Comparison of ENCODE assay signal across 10 cellular contexts in genomic region chr7:65390588-65390987, GRCh38. TPM values are rescaled to one million over a fixed set of nuclear protein-coding genes. Genes with fewer than 3 reads are reported as not detected.
DNase-seq lines count a peak whose midpoint lies in the region; ATAC-seq and TF ChIP-seq lines count a peak whose summit lies in the region.
"Had no signal": no experiment of that assay in that cellular context is flagged by ENCODE, and none has a peak within 500 bp of the region (broad histone marks: within the 10 kb centered on the region; RNA-seq: fewer than 3 reads in every experiment).

No MANE protein-coding gene starts in this region.

- no peak overlapping the region for H3K4me2 ChIP-seq in MM.1S (ENCODE audit: low read depth, low read length)

- no peaks in the 10 kb centered on the region for H3K27me3 Mint-ChIP-seq in naive B cell

- H3K36me3 ChIP-seq in MM.1S (replicated peaks; ENCODE audit: insufficient read depth, low read length): peaks cover 6% of the 10 kb centered on the region; the same call in 1 of the 2 replicates

- H3K27ac ChIP-seq in MM.1S (ENCODE audit: low read length): no peak overlapping the region

- H3K9ac ChIP-seq in MM.1S (ENCODE audit: low read length): no peak overlapping the region

- H3K4me3 ChIP-seq in MM.1S (ENCODE audit: low read length): no peak overlapping the region

- H3K79me2 ChIP-seq in MM.1S (ENCODE audit: low read length): peaks cover 66% of the 10 kb centered on the region

- ATAC-seq in GM18858 (IDR thresholded peaks at IDR 0.05; ENCODE audit: unreplicated experiment) (peak; percentile 79), GM21717 (IDR thresholded peaks at IDR 0.05; ENCODE audit: unreplicated experiment) (peak; percentile 82), HG03469 (IDR thresholded peaks at IDR 0.05; ENCODE audit: unreplicated experiment) (peak; percentile 52), naive B cell (ENCODE audit: low read depth in 2 of 2) (no peak)

- H2AFZ ChIP-seq in MM.1S (ENCODE audit: low read length): no peak overlapping the region

- H3K9me3 Mint-ChIP-seq in naive B cell: peaks cover 0 to 6% (median 0%) of the 10 kb centered on the region in 7 donors

- TF ChIP-seq CTCF in MM.1S (IDR thresholded peaks at IDR 0.05; ENCODE audit: low read length): no peak

- DNase-seq in naive B cell (no peak), retina (no peak), MM.1S (no peak), NOMO-1 treated with DMSO at 0.1 percent for 48 hours (lab: John Stamatoyannopoulos, UW; ENCODE audit: unreplicated experiment) (no peak)
- no peak for DNase-seq in activated CD4-positive, alpha-beta T cell treated with anti-CD3 and anti-CD28 coated beads, Interleukin-2, amount 50 U/mL, for 48 hours
- DNase-seq: activated T-cell treated with anti-CD3 and anti-CD28 coated beads for 4 hours; stimulated activated CD4-positive, alpha-beta T cell treated with anti-CD3 and anti-CD28 coated beads, Interleukin-4, amount 100 ng/mL, for 24 hours had no signal

- H3F3A ChIP-seq in MM.1S (ENCODE audit: insufficient read depth, low read length): no peaks in the 10 kb centered on the region

- no peaks in the 10 kb centered on the region for H3K9me3 ChIP-seq in MM.1S (replicated peaks; ENCODE audit: insufficient read depth, low read length)

- H3K27me3 ChIP-seq in MM.1S (replicated peaks; ENCODE audit: insufficient read depth, low read length): no peaks in the 10 kb centered on the region

- no peaks in the 10 kb centered on the region; the same call in 1 of the 2 replicates for H4K20me1 ChIP-seq in MM.1S (ENCODE audit: insufficient read depth, low read length)

- peak overlapping the region; percentile 2 to 82 (median 61) for H3K4me3 Mint-ChIP-seq in naive B cell

- H3K27ac Mint-ChIP-seq in naive B cell: peak overlapping the region; percentile 15 to 89 (median 81)

- no peaks in the 10 kb centered on the region for H3K9me2 ChIP-seq in MM.1S (replicated peaks; ENCODE audit: insufficient read depth, low read length)

- peaks cover 35 to 75% (median 63%) of the 10 kb centered on the region in 3 donors for H3K4me1 Mint-ChIP-seq in naive B cell

- H3K36me3 Mint-ChIP-seq in naive B cell: peaks cover 9 to 39% of the 10 kb centered on the region in 2 donors

- H3K4me1 ChIP-seq in MM.1S (ENCODE audit: low read length): no peaks in the 10 kb centered on the region

RNA-seq across cellular contexts. Expression of gene ZNF92, which starts 16.9 kb away (rescaled TPM):
- 10 to 100 TPM; 45.2 to 82.6 (median 74.5) TPM for polyA plus RNA-seq in naive B cell (ENCODE audit: low read depth in 6 of 6)

Comparison
In these comparisons a context has a peak if more than half of its experiments do, and no peak if none do; other contexts are left out.
1. ATAC-seq: peak in GM18858 (single experiment), GM21717 (single experiment) and HG03469 (single experiment); none in naive B cell (0 of 2).